8 cellular contexts compared by ENCODE assay signal in the genomic region with DNA sequence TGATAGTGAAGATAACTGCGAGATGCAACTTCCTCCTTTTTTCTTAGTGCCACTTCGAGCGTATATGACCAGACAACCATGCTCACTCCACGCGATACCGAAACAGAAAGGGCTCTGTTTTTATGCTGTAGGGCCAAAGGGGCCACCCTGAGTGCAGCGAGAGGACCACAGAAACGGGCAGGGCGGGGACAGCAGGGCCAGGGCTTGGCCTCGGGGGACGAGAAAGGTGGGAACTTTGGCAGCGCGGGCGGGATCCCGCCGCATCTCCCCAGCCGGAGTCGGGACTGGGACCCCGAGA. TPM values are rescaled to one million over a fixed set of nuclear protein-coding genes. Genes with fewer than 3 reads are reported as not detected.
DNase-seq lines count a peak whose midpoint lies in the region; ATAC-seq lines count a peak whose summit lies in the region.

No MANE protein-coding gene starts in this region.

- no peaks in the 10 kb centered on the region for H3K9me3 Mint-ChIP-seq in activated CD8-positive, alpha-beta T cell treated with anti-CD3 and anti-CD28 coated beads, Interleukin-2, amount 10 ng/mL, durations not matched to agents 7 days and 5 days (ENCODE audit: insufficient read depth)

- H3K9ac ChIP-seq in endocrine pancreas (ENCODE audit: control insufficient read depth, insufficient read depth, low read length), result peak overlapping the region; percentile 85

- H3K9me3 ChIP-seq in endocrine pancreas (ENCODE audit: control insufficient read depth, low read length) (no peaks in the 10 kb centered on the region), mononuclear cell (ENCODE audit: low read depth, low read length) (no peaks in the 10 kb centered on the region)

- no peaks in the 10 kb centered on the region for H3K36me3 ChIP-seq in endocrine pancreas (ENCODE audit: control insufficient read depth, insufficient read depth, low read length)

- H3K27me3 ChIP-seq in endocrine pancreas (ENCODE audit: control insufficient read depth, insufficient read depth, low read length) (no peaks in the 10 kb centered on the region), mononuclear cell (ENCODE audit: insufficient read depth, low read length) (peaks cover 14% of the 10 kb centered on the region)

- H3K4me3 Mint-ChIP-seq in activated CD8-positive, alpha-beta T cell treated with anti-CD3 and anti-CD28 coated beads, Interleukin-2, amount 10 ng/mL, durations not matched to agents 7 days and 5 days, result peak overlapping the region; percentile 81

- peaks cover 35% of the 10 kb centered on the region for H3K4me1 Mint-ChIP-seq in activated CD8-positive, alpha-beta T cell treated with anti-CD3 and anti-CD28 coated beads, Interleukin-2, amount 10 ng/mL, durations not matched to agents 7 days and 5 days (ENCODE audit: low read depth)

- H3K4me3 ChIP-seq in endocrine pancreas (ENCODE audit: control insufficient read depth, insufficient read depth, low read length) (peak overlapping the region; percentile 98), mononuclear cell (ENCODE audit: low read length) (peak overlapping the region; percentile 94)

- H3K27ac Mint-ChIP-seq in activated CD8-positive, alpha-beta T cell treated with anti-CD3 and anti-CD28 coated beads, Interleukin-2, amount 10 ng/mL, durations not matched to agents 7 days and 5 days, result peak overlapping the region; percentile 94

- H3K4me1 ChIP-seq in endocrine pancreas (ENCODE audit: control insufficient read depth, insufficient read depth, low read length) (peaks cover 14% of the 10 kb centered on the region), mononuclear cell (ENCODE audit: insufficient read depth, low read length) (peaks cover 37% of the 10 kb centered on the region)

- DNase-seq in NCI-H345 (lab: John Stamatoyannopoulos, UW), result peak; percentile 8
- DNase-seq in NCI-H345 treated with DMSO at 0.1 percent for 48 hours (lab: John Stamatoyannopoulos, UW; ENCODE audit: unreplicated experiment), result no peak
- peak; percentile 6 for DNase-seq in NCI-H748 treated with DMSO at 0.1 percent for 48 hours (lab: John Stamatoyannopoulos, UW)
- DNase-seq in activated CD8-positive, alpha-beta T cell treated with anti-CD3 and anti-CD28 coated beads, Interleukin-2, amount 10 ng/mL, durations not matched to agents 7 days and 5 days, result peak; percentile 86
- peak; percentile 64 for DNase-seq in stimulated activated naive CD4-positive, alpha-beta T cell treated with Interleukin-2 at 50 U/mL for 16 hours (lab: John Stamatoyannopoulos, UW)

- POLR2A ChIA-PET in activated CD8-positive, alpha-beta T cell treated with anti-CD3 and anti-CD28 coated beads, Interleukin-2, amount 10 ng/mL, durations not matched to agents 7 days and 5 days (lab: Charles Lee), result interaction anchor here (0.8 to 1.8 kb wide), 6 partner anchors 8 to 218 kb away, joined by 3 to 5 read pairs (median 4); no protein-coding TSS in a partner anchor

- peaks cover 17% of the 10 kb centered on the region for H3K27me3 Mint-ChIP-seq in activated CD8-positive, alpha-beta T cell treated with anti-CD3 and anti-CD28 coated beads, Interleukin-2, amount 10 ng/mL, durations not matched to agents 7 days and 5 days (ENCODE audit: low read depth)

- CTCF ChIA-PET in activated CD8-positive, alpha-beta T cell treated with anti-CD3 and anti-CD28 coated beads, Interleukin-2, amount 10 ng/mL, durations not matched to agents 7 days and 5 days (lab: Charles Lee), result interaction anchor here (0.6 to 3.4 kb wide), 26 partner anchors 9 to 324 kb away, joined by 3 to 13 read pairs (median 4); no protein-coding TSS in a partner anchor

- ATAC-seq in HG03039 (IDR thresholded peaks at IDR 0.05; ENCODE audit: unreplicated experiment), result peak; percentile 56
- ATAC-seq in activated CD8-positive, alpha-beta T cell treated with anti-CD3 and anti-CD28 coated beads, Interleukin-2, amount 10 ng/mL, durations not matched to agents 7 days and 5 days, result peak; percentile 80

- H3K36me3 Mint-ChIP-seq in activated CD8-positive, alpha-beta T cell treated with anti-CD3 and anti-CD28 coated beads, Interleukin-2, amount 10 ng/mL, durations not matched to agents 7 days and 5 days (ENCODE audit: low read depth), result peaks cover 6% of the 10 kb centered on the region

RNA-seq across cellular contexts. Expression of gene VPS13C, which starts 0.5 kb away (rescaled TPM):
- 10 to 100 TPM; 58.3 to 64.7 TPM for total RNA-seq in activated CD8-positive, alpha-beta T cell treated with anti-CD3 and anti-CD28 coated beads, Interleukin-2, amount 10 ng/mL, durations not matched to agents 7 days and 5 days
- 162 TPM for total RNA-seq in mononuclear cell

RNA-seq across cellular contexts. Expression of gene C2CD4A, which starts 7.0 kb away (rescaled TPM):
- total RNA-seq in activated CD8-positive, alpha-beta T cell treated with anti-CD3 and anti-CD28 coated beads, Interleukin-2, amount 10 ng/mL, durations not matched to agents 7 days and 5 days, result not detected
- 0.21 TPM for total RNA-seq in mononuclear cell
